27 cellular contexts compared by ENCODE assay signal in genomic region chr7:123099712-123100111, GRCh38.
"Had no signal": no experiment of that assay in that cellular context is flagged by ENCODE, and none has a peak within 500 bp of the region (broad histone marks: within the 10 kb centered on the region; RNA-seq: fewer than 3 reads in every experiment).

No MANE protein-coding gene starts in this region.

- DNase-seq: stimulated activated CD4-positive, alpha-beta T cell treated with anti-CD3 and anti-CD28 coated beads, Interleukin-2, amount 100 ng/mL, for 48 hours; stimulated activated CD4-positive, alpha-beta T cell treated with anti-CD3 and anti-CD28 coated beads, Interleukin-4, amount 100 ng/mL, for 1 hour; stimulated activated CD4-positive, alpha-beta T cell treated with anti-CD3 and anti-CD28 coated beads, Interleukin-4, amount 100 ng/mL, for 24 hours; stimulated activated CD4-positive, alpha-beta T cell treated with anti-CD3 and anti-CD28 coated beads, Interleukin-4, amount 100 ng/mL, for 4 hours; stimulated activated CD8-positive, alpha-beta memory T cell treated with anti-CD3 and anti-CD28 coated beads, Interleukin-4, amount 100 ng/mL, for 48 hours; stimulated activated naive CD4-positive, alpha-beta T cell; stimulated activated naive CD4-positive, alpha-beta T cell treated with Interleukin-2 at 50 U/mL for 16 hours; stimulated activated naive CD8-positive, alpha-beta T cell treated with anti-CD3 and anti-CD28 coated beads, Interleukin-15, amount 100 ng/mL, for 72 hours; stimulated activated naive CD8-positive, alpha-beta T cell treated with anti-CD3 and anti-CD28 coated beads, Interleukin-15, Interleukin-2, amounts not matched to agents 100 U/mL and 50 U/mL, for 24 hours; stomach; substantia nigra; testis; thyroid gland; tibial artery; transverse colon; trophoblast cell; upper lobe of left lung; upper lobe of right lung; uterus had no signal

- H3K9me3 ChIP-seq: stomach, suprapubic skin, testis, thoracic aorta, thyroid gland, tibial artery, transverse colon, upper lobe of left lung, upper lobe of right lung, uterus, vagina had no signal

- H3K4me3 ChIP-seq: stomach, suprapubic skin, testis, thoracic aorta, thyroid gland, tibial artery, tibial nerve, transverse colon, upper lobe of left lung, upper lobe of right lung, uterus, vagina had no signal

- H3K4me3 Mint-ChIP-seq: stimulated activated effector memory CD8-positive, alpha-beta T cell treated with anti-CD3 and anti-CD28 coated beads, Interleukin-12 subunit alpha, Interleukin-12 subunit beta, amount 100 ng/mL, for 72 hours; stimulated activated memory B cell treated with anti-CD40 and anti-IgM and Interleukin-4, amounts not matched to agents 10 μg/mL and 1 μg/mL and 100 μg/mL, for 72 hours; stimulated activated naive CD8-positive, alpha-beta T cell treated with anti-CD3 and anti-CD28 coated beads, Interleukin-15, amount 100 ng/mL, for 72 hours; stimulated activated naive CD8-positive, alpha-beta T cell treated with anti-CD3 and anti-CD28 coated beads, Interleukin-15, Interleukin-2, amounts not matched to agents 100 ng/mL and 50 ng/mL, for 24 hours; type B pancreatic cell had no signal

- H3K27ac ChIP-seq: stomach, suprapubic skin, testis, thoracic aorta, thyroid gland, tibial artery, tibial nerve, transverse colon, upper lobe of left lung, upper lobe of right lung, uterus, vagina had no signal

- H3K36me3 ChIP-seq: stomach, suprapubic skin, thoracic aorta, thyroid gland, tibial artery, tibial nerve, transverse colon, upper lobe of left lung, upper lobe of right lung, uterus, vagina had no signal

- H3K27ac Mint-ChIP-seq: stimulated activated effector memory CD8-positive, alpha-beta T cell treated with anti-CD3 and anti-CD28 coated beads, Interleukin-12 subunit alpha, Interleukin-12 subunit beta, amount 100 ng/mL, for 72 hours; stimulated activated memory B cell treated with anti-CD40 and anti-IgM and Interleukin-4, amounts not matched to agents 10 μg/mL and 1 μg/mL and 100 μg/mL, for 72 hours; stimulated activated naive CD8-positive, alpha-beta T cell treated with anti-CD3 and anti-CD28 coated beads, Interleukin-15, amount 100 ng/mL, for 72 hours; stimulated activated naive CD8-positive, alpha-beta T cell treated with anti-CD3 and anti-CD28 coated beads, Interleukin-15, Interleukin-2, amounts not matched to agents 100 ng/mL and 50 ng/mL, for 24 hours; type B pancreatic cell had no signal

- H3K4me1 ChIP-seq: stomach, suprapubic skin, testis, thyroid gland, tibial artery, tibial nerve, transverse colon, upper lobe of left lung, upper lobe of right lung, uterus, vagina had no signal

- H3K4me1 Mint-ChIP-seq: stimulated activated effector memory CD8-positive, alpha-beta T cell treated with anti-CD3 and anti-CD28 coated beads, Interleukin-12 subunit alpha, Interleukin-12 subunit beta, amount 100 ng/mL, for 72 hours; stimulated activated memory B cell treated with anti-CD40 and anti-IgM and Interleukin-4, amounts not matched to agents 10 μg/mL and 1 μg/mL and 100 μg/mL, for 72 hours; stimulated activated naive CD8-positive, alpha-beta T cell treated with anti-CD3 and anti-CD28 coated beads, Interleukin-15, amount 100 ng/mL, for 72 hours had no signal

- H3K27me3 Mint-ChIP-seq: stimulated activated memory B cell treated with anti-CD40 and anti-IgM and Interleukin-4, amounts not matched to agents 10 μg/mL and 1 μg/mL and 100 μg/mL, for 72 hours; stimulated activated naive CD8-positive, alpha-beta T cell treated with anti-CD3 and anti-CD28 coated beads, Interleukin-15, amount 100 ng/mL, for 72 hours; stimulated activated naive CD8-positive, alpha-beta T cell treated with anti-CD3 and anti-CD28 coated beads, Interleukin-15, Interleukin-2, amounts not matched to agents 100 ng/mL and 50 ng/mL, for 24 hours; type B pancreatic cell had no signal

- ATAC-seq: stimulated activated effector memory CD8-positive, alpha-beta T cell treated with anti-CD3 and anti-CD28 coated beads, Interleukin-12 subunit alpha, Interleukin-12 subunit beta, amount 100 ng/mL, for 72 hours; stimulated activated memory B cell treated with anti-CD40 and anti-IgM and Interleukin-4, amounts not matched to agents 10 μg/mL and 1 μg/mL and 100 μg/mL, for 72 hours; stimulated activated naive CD8-positive, alpha-beta T cell treated with anti-CD3 and anti-CD28 coated beads, Interleukin-15, amount 100 ng/mL, for 72 hours; stimulated activated naive CD8-positive, alpha-beta T cell treated with anti-CD3 and anti-CD28 coated beads, Interleukin-15, Interleukin-2, amounts not matched to agents 100 U/mL and 50 U/mL, for 24 hours; upper lobe of right lung had no signal

- H3K36me3 Mint-ChIP-seq: stimulated activated effector memory CD8-positive, alpha-beta T cell treated with anti-CD3 and anti-CD28 coated beads, Interleukin-12 subunit alpha, Interleukin-12 subunit beta, amount 100 ng/mL, for 72 hours; stimulated activated memory B cell treated with anti-CD40 and anti-IgM and Interleukin-4, amounts not matched to agents 10 μg/mL and 1 μg/mL and 100 μg/mL, for 72 hours; type B pancreatic cell had no signal

- H3K27me3 ChIP-seq: stomach, suprapubic skin, testis, thyroid gland, tibial artery, tibial nerve, transverse colon, upper lobe of left lung, upper lobe of right lung, uterus, vagina had no signal
